Comparison of ENCODE assay signal across 1 cellular context in genomic region chr1:109213824-109214693, GRCh38.
TF ChIP-seq lines count a peak whose summit lies in the region.

A gene with protein sequence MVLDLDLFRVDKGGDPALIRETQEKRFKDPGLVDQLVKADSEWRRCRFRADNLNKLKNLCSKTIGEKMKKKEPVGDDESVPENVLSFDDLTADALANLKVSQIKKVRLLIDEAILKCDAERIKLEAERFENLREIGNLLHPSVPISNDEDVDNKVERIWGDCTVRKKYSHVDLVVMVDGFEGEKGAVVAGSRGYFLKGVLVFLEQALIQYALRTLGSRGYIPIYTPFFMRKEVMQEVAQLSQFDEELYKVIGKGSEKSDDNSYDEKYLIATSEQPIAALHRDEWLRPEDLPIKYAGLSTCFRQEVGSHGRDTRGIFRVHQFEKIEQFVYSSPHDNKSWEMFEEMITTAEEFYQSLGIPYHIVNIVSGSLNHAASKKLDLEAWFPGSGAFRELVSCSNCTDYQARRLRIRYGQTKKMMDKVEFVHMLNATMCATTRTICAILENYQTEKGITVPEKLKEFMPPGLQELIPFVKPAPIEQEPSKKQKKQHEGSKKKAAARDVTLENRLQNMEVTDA (plus strand): TSS chr1:109213918. CDS start chr1:109213993, 75 bp downstream.

TF ChIP-seq in HepG2, 621 proteins besides CTCF, POLR2A, EP300 and RAD21 (continued from another document and continues in another):
- TF ChIP-seq, protein P1, sequence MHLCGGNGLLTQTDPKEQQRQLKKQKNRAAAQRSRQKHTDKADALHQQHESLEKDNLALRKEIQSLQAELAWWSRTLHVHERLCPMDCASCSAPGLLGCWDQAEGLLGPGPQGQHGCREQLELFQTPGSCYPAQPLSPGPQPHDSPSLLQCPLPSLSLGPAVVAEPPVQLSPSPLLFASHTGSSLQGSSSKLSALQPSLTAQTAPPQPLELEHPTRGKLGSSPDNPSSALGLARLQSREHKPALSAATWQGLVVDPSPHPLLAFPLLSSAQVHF (CRISPR knock-in tag; IDR thresholded peaks at IDR 0.05) = no peak
- TF ChIP-seq ZNF784 (CRISPR knock-in tag; IDR thresholded peaks at IDR 0.05; ENCODE audit: borderline replicate concordance) (no peak), GTF2F1 (IDR thresholded peaks at IDR 0.05; ENCODE audit: low read length) (no peak), MEIS2 (CRISPR knock-in tag; IDR thresholded peaks at IDR 0.05) (no peak), RARG (CRISPR knock-in tag; IDR thresholded peaks at IDR 0.05; ENCODE audit: low read depth) (no peak), ZSCAN9 (CRISPR knock-in tag; IDR thresholded peaks at IDR 0.05; ENCODE audit: borderline replicate concordance) (no peak), MED1 (CRISPR knock-in tag; IDR thresholded peaks at IDR 0.05) (0 out of 2 replicates have a peak, but pooled peaks have one; percentile 26), ZNF598 (CRISPR knock-in tag; IDR thresholded peaks at IDR 0.05; ENCODE audit: borderline replicate concordance) (peak; percentile 83; the same call in 1 of the 2 replicates), NR2C2 (CRISPR knock-in tag; IDR thresholded peaks at IDR 0.05; ENCODE audit: borderline replicate concordance) (peak; percentile 92), HNRNPL (IDR thresholded peaks at IDR 0.05; ENCODE audit: low read depth, low read length) (0 out of 2 replicates have a peak, but pooled peaks have one; percentile 29), ZNF546 (CRISPR knock-in tag; conservative IDR thresholded peaks at IDR 0.05) (no peak), ZNF589 (CRISPR knock-in tag; conservative IDR thresholded peaks at IDR 0.05) (no peak), ZSCAN12 (CRISPR knock-in tag; IDR thresholded peaks at IDR 0.05) (no peak), ONECUT2 (CRISPR knock-in tag; IDR thresholded peaks at IDR 0.05) (no peak), NKX3-1 (CRISPR knock-in tag; IDR thresholded peaks at IDR 0.05) (no peak), TAF15 (IDR thresholded peaks at IDR 0.05; ENCODE audit: low read depth, low read length, poor library complexity, severe bottlenecking) (no peak), FOXC1 (CRISPR knock-in tag; IDR thresholded peaks at IDR 0.05; ENCODE audit: borderline replicate concordance) (no peak; the same call in 1 of the 2 replicates), ATRX (CRISPR knock-in tag; IDR thresholded peaks at IDR 0.05; ENCODE audit: borderline replicate concordance) (no peak), ZNF234 (CRISPR knock-in tag; conservative IDR thresholded peaks at IDR 0.05) (no peak), PITX1 (CRISPR knock-in tag; IDR thresholded peaks at IDR 0.05) (0 out of 2 replicates have a peak, but pooled peaks have one; percentile 10), EZH2 (conservative IDR thresholded peaks at IDR 0.05; ENCODE audit: low read depth, low read length) (no peak), MXD4 (CRISPR knock-in tag; IDR thresholded peaks at IDR 0.05) (peak; percentile 86; the same call in 1 of the 2 replicates), KMT2A (CRISPR knock-in tag; IDR thresholded peaks at IDR 0.05) (peak; percentile 63), RBFOX2 (IDR thresholded peaks at IDR 0.05; ENCODE audit: low read depth, low read length) (peak; percentile 83), NFE2 (CRISPR knock-in tag; IDR thresholded peaks at IDR 0.05) (no peak), TCF7 (IDR thresholded peaks at IDR 0.05; ENCODE audit: low read depth) (no peak), RFXAP (CRISPR knock-in tag; IDR thresholded peaks at IDR 0.05; ENCODE audit: borderline replicate concordance) (no peak), ZNF761 (CRISPR knock-in tag; conservative IDR thresholded peaks at IDR 0.05) (0 out of 2 replicates have a peak, but pooled peaks have one; percentile 46), MYNN (CRISPR knock-in tag; IDR thresholded peaks at IDR 0.05; ENCODE audit: low read depth) (no peak), KAT7 (CRISPR knock-in tag; IDR thresholded peaks at IDR 0.05; ENCODE audit: borderline replicate concordance) (peak; percentile 26; the same call in 1 of the 2 replicates), ZKSCAN5 (CRISPR knock-in tag; IDR thresholded peaks at IDR 0.05) (no peak), ZNF691 (CRISPR knock-in tag; IDR thresholded peaks at IDR 0.05; ENCODE audit: borderline replicate concordance, low read depth) (peak; percentile 23; the same call in 1 of the 2 replicates), ZNF780A (CRISPR knock-in tag; IDR thresholded peaks at IDR 0.05) (0 out of 2 replicates have a peak, but pooled peaks have one; percentile 5), ZNF44 (CRISPR knock-in tag; IDR thresholded peaks at IDR 0.05) (no peak), ZNF687 (CRISPR knock-in tag; IDR thresholded peaks at IDR 0.05) (peak; percentile 86), IKZF5 (CRISPR knock-in tag; IDR thresholded peaks at IDR 0.05) (no peak), SOX6 (IDR thresholded peaks at IDR 0.05) (no peak), SOX6 (CRISPR knock-in tag; IDR thresholded peaks at IDR 0.05) (no peak), NONO (IDR thresholded peaks at IDR 0.05) (no peak), NONO (CRISPR knock-in tag; conservative IDR thresholded peaks at IDR 0.05) (0 out of 2 replicates have a peak, but pooled peaks have one; percentile 27), CBX2 (IDR thresholded peaks at IDR 0.05; ENCODE audit: low read depth, low read length) (no peak), CBX2 (CRISPR knock-in tag; IDR thresholded peaks at IDR 0.05; ENCODE audit: low read depth) (no peak), ZNF343 (CRISPR knock-in tag; IDR thresholded peaks at IDR 0.05) (peak; percentile 63; the same call in 1 of the 2 replicates), HDAC1 (CRISPR knock-in tag; IDR thresholded peaks at IDR 0.05) (peak; percentile 71), ZNF572 (CRISPR knock-in tag; IDR thresholded peaks at IDR 0.05) (0 out of 2 replicates have a peak, but pooled peaks have one; percentile 48)
- TF ChIP-seq, protein P2, sequence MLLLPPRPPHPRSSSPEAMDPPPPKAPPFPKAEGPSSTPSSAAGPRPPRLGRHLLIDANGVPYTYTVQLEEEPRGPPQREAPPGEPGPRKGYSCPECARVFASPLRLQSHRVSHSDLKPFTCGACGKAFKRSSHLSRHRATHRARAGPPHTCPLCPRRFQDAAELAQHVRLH (CRISPR knock-in tag; IDR thresholded peaks at IDR 0.05; ENCODE audit: borderline replicate concordance, low read depth) = peak; percentile 43; the same call in 1 of the 2 replicates
- TF ChIP-seq, protein P3, sequence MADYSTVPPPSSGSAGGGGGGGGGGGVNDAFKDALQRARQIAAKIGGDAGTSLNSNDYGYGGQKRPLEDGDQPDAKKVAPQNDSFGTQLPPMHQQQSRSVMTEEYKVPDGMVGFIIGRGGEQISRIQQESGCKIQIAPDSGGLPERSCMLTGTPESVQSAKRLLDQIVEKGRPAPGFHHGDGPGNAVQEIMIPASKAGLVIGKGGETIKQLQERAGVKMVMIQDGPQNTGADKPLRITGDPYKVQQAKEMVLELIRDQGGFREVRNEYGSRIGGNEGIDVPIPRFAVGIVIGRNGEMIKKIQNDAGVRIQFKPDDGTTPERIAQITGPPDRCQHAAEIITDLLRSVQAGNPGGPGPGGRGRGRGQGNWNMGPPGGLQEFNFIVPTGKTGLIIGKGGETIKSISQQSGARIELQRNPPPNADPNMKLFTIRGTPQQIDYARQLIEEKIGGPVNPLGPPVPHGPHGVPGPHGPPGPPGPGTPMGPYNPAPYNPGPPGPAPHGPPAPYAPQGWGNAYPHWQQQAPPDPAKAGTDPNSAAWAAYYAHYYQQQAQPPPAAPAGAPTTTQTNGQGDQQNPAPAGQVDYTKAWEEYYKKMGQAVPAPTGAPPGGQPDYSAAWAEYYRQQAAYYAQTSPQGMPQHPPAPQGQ (CRISPR knock-in tag; IDR thresholded peaks at IDR 0.05; ENCODE audit: borderline replicate concordance) = no peak
- TF ChIP-seq, protein P4, sequence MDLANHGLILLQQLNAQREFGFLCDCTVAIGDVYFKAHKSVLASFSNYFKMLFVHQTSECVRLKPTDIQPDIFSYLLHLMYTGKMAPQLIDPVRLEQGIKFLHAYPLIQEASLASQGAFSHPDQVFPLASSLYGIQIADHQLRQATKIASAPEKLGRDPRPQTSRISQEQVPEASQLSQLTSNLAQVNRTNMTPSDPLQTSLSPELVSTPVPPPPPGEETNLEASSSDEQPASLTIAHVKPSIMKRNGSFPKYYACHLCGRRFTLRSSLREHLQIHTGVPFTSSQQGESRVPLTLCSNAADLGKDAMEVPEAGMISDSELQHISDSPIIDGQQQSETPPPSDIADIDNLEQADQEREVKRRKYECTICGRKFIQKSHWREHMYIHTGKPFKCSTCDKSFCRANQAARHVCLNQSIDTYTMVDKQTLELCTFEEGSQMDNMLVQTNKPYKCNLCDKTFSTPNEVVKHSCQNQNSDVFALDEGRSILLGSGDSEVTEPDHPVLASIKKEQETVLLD (CRISPR knock-in tag; IDR thresholded peaks at IDR 0.05; ENCODE audit: low read depth) = no peak
- TF ChIP-seq, protein P5, sequence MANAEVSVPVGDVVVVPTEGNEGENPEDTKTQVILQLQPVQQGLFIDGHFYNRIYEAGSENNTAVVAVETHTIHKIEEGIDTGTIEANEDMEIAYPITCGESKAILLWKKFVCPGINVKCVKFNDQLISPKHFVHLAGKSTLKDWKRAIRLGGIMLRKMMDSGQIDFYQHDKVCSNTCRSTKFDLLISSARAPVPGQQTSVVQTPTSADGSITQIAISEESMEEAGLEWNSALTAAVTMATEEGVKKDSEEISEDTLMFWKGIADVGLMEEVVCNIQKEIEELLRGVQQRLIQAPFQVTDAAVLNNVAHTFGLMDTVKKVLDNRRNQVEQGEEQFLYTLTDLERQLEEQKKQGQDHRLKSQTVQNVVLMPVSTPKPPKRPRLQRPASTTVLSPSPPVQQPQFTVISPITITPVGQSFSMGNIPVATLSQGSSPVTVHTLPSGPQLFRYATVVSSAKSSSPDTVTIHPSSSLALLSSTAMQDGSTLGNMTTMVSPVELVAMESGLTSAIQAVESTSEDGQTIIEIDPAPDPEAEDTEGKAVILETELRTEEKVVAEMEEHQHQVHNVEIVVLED (CRISPR knock-in tag; IDR thresholded peaks at IDR 0.05; ENCODE audit: borderline replicate concordance) = peak; percentile 70; the same call in 1 of the 2 replicates
- TF ChIP-seq, protein P6, sequence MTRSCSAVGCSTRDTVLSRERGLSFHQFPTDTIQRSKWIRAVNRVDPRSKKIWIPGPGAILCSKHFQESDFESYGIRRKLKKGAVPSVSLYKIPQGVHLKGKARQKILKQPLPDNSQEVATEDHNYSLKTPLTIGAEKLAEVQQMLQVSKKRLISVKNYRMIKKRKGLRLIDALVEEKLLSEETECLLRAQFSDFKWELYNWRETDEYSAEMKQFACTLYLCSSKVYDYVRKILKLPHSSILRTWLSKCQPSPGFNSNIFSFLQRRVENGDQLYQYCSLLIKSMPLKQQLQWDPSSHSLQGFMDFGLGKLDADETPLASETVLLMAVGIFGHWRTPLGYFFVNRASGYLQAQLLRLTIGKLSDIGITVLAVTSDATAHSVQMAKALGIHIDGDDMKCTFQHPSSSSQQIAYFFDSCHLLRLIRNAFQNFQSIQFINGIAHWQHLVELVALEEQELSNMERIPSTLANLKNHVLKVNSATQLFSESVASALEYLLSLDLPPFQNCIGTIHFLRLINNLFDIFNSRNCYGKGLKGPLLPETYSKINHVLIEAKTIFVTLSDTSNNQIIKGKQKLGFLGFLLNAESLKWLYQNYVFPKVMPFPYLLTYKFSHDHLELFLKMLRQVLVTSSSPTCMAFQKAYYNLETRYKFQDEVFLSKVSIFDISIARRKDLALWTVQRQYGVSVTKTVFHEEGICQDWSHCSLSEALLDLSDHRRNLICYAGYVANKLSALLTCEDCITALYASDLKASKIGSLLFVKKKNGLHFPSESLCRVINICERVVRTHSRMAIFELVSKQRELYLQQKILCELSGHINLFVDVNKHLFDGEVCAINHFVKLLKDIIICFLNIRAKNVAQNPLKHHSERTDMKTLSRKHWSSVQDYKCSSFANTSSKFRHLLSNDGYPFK (CRISPR knock-in tag; IDR thresholded peaks at IDR 0.05; ENCODE audit: borderline replicate concordance) = no peak; the same call in 1 of the 2 replicates
